ENCODE assay signal across 1 cellular context in the genomic region with DNA sequence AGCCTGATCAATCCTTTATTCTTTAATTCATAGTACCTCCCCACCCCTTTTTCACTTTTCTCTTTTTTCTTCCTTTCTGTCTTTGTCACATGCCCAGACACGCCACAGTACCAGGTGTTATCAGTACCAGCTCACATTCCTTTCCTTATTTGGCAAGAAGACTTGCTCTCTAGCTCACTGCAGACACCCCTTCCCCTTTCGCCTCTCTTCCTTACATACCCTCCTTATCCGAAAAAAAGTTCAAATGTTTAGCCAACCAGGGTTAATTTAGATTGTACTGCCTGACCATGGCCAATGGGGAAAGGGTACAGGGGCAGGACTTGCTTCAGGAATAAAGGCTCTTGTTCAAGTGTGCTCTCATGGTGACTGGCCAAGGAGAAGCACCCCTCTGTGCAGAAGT.
TF ChIP-seq lines count a peak whose summit lies in the region.

No MANE protein-coding gene starts in this region.

TF ChIP-seq in H1, 55 proteins besides CTCF, POLR2A, EP300 and RAD21:
- no peak for TF ChIP-seq SP2 (IDR thresholded peaks at IDR 0.05; ENCODE audit: low read length)
- TF ChIP-seq SRF (IDR thresholded peaks at IDR 0.05; ENCODE audit: low read depth, low read length): peak; percentile 97
- TF ChIP-seq, protein P1, sequence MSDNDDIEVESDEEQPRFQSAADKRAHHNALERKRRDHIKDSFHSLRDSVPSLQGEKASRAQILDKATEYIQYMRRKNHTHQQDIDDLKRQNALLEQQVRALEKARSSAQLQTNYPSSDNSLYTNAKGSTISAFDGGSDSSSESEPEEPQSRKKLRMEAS (IDR thresholded peaks at IDR 0.05): peak; percentile 2; the same call in 1 of the 2 replicates
